9 cellular contexts compared by ENCODE assay signal in the genomic region with DNA sequence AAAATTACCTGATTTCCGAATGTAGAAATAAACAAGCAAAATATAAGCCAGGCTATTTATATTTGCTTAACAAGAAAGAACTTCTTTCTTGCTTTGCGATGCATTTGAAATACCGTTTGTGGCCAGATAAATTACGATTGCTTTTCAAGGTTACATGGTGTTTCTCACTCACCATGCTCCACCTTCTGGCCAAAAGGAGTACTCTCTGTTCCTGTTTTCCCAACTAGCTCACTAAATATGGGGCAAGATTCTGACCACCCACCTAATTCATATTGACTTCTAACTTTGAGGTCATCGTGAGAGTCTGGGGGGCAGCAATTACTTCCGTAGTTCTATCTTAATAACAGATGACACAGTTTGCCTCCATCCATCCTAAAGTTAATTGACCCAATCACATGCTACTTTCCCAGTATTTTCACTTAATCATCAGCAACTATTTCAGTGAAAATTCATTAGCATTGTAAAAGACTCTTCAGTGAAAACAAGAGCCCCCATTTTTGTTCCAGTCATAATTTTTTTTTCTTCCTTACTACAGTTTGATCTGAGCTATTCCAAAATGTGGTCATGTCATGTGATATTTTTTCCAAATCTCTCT. TPM values are rescaled to one million over a fixed set of nuclear protein-coding genes. Genes with fewer than 3 reads are reported as not detected.
DNase-seq lines count a peak whose midpoint lies in the region; ATAC-seq and TF ChIP-seq lines count a peak whose summit lies in the region.
"Had no signal": no experiment of that assay in that cellular context is flagged by ENCODE, and none has a peak within 500 bp of the region (broad histone marks: within the 10 kb centered on the region; RNA-seq: fewer than 3 reads in every experiment).

No MANE protein-coding gene starts in this region.

- H3K4me3 Mint-ChIP-seq in activated CD4-positive, alpha-beta memory T cell treated with anti-CD3 and anti-CD28 coated beads for 36 hours = no peak overlapping the region
- no peak overlapping the region for H3K4me3 Mint-ChIP-seq in progenitor cell of endocrine pancreas (ENCODE audit: low read depth)
- H3K4me3 Mint-ChIP-seq: stimulated activated naive CD8-positive, alpha-beta T cell treated with anti-CD3 and anti-CD28 coated beads, Interleukin-15, Interleukin-2, amounts not matched to agents 100 ng/mL and 50 ng/mL, for 24 hours had no signal

- DNase-seq in activated CD4-positive, alpha-beta T cell treated with anti-CD3 and anti-CD28 coated beads for 48 hours = peak; percentile 23
- no peak for DNase-seq in activated CD4-positive, alpha-beta T cell treated with anti-CD3 and anti-CD28 coated beads, Interleukin-2, amount 50 U/mL, for 1 hour
- DNase-seq in NCI-H226 (peak; percentile 8), Right ventricle myocardium superior (no peak), progenitor cell of endocrine pancreas (ENCODE audit: low spot score, unreplicated experiment) (peak; percentile 12)
- DNase-seq in activated CD4-positive, alpha-beta memory T cell treated with anti-CD3 and anti-CD28 coated beads for 36 hours = peak; percentile 16

- ATAC-seq in HG03108 (IDR thresholded peaks at IDR 0.05; ENCODE audit: unreplicated experiment) (peak; percentile 58), Right ventricle myocardium superior (ENCODE audit: poor library complexity) (peak; percentile 86), GM21528 (IDR thresholded peaks at IDR 0.05; ENCODE audit: low FRiP score, unreplicated experiment) (no peak)

- POLR2A ChIA-PET in activated CD4-positive, alpha-beta memory T cell treated with anti-CD3 and anti-CD28 coated beads for 36 hours (lab: Charles Lee) = no interaction called here

- peaks cover 4% of the 10 kb centered on the region for H3K4me1 Mint-ChIP-seq in activated CD4-positive, alpha-beta memory T cell treated with anti-CD3 and anti-CD28 coated beads for 36 hours (ENCODE audit: low read depth)
- peaks cover 11% of the 10 kb centered on the region for H3K4me1 Mint-ChIP-seq in progenitor cell of endocrine pancreas (ENCODE audit: low read depth)

- H3K36me3 Mint-ChIP-seq in activated CD4-positive, alpha-beta memory T cell treated with anti-CD3 and anti-CD28 coated beads for 36 hours = no peaks in the 10 kb centered on the region
- H3K36me3 Mint-ChIP-seq in progenitor cell of endocrine pancreas (ENCODE audit: insufficient read depth) = no peaks in the 10 kb centered on the region

- intact Hi-C loops in activated CD4-positive, alpha-beta memory T cell treated with anti-CD3 and anti-CD28 coated beads for 36 hours (cut with micrococcal nuclease) = loop anchor here (1.0 kb wide), 1 partner anchor 90 kb away; no protein-coding TSS in a partner anchor
- intact Hi-C loops in Right ventricle myocardium superior (cut with DNase I) = loop anchor here (5.0 kb wide), 1 partner anchor 86 kb away; no protein-coding TSS in a partner anchor

- no peaks in the 10 kb centered on the region for H3K9me3 Mint-ChIP-seq in activated CD4-positive, alpha-beta memory T cell treated with anti-CD3 and anti-CD28 coated beads for 36 hours
- no peaks in the 10 kb centered on the region for H3K9me3 Mint-ChIP-seq in progenitor cell of endocrine pancreas (ENCODE audit: low read depth)
- H3K9me3 Mint-ChIP-seq: stimulated activated naive CD8-positive, alpha-beta T cell treated with anti-CD3 and anti-CD28 coated beads, Interleukin-15, Interleukin-2, amounts not matched to agents 100 ng/mL and 50 ng/mL, for 24 hours had no signal

- H3K27me3 Mint-ChIP-seq in activated CD4-positive, alpha-beta memory T cell treated with anti-CD3 and anti-CD28 coated beads for 36 hours = peaks cover 8% of the 10 kb centered on the region
- H3K27me3 Mint-ChIP-seq in progenitor cell of endocrine pancreas = no peaks in the 10 kb centered on the region

- H3K27ac Mint-ChIP-seq in activated CD4-positive, alpha-beta memory T cell treated with anti-CD3 and anti-CD28 coated beads for 36 hours = no peak overlapping the region
- H3K27ac Mint-ChIP-seq in progenitor cell of endocrine pancreas = no peak overlapping the region
- H3K27ac Mint-ChIP-seq: stimulated activated naive CD8-positive, alpha-beta T cell treated with anti-CD3 and anti-CD28 coated beads, Interleukin-15, Interleukin-2, amounts not matched to agents 100 ng/mL and 50 ng/mL, for 24 hours had no signal

- TF ChIP-seq CTCF in progenitor cell of endocrine pancreas (IDR thresholded peaks at IDR 0.05; ENCODE audit: unreplicated experiment) = peak; percentile 82

- CTCF ChIA-PET in activated CD4-positive, alpha-beta memory T cell treated with anti-CD3 and anti-CD28 coated beads for 36 hours (lab: Charles Lee) = interaction anchor here (0.6 to 2.8 kb wide), 22 partner anchors 9 to 1570 kb away, joined by 3 to 30 read pairs (median 4); no protein-coding TSS in a partner anchor

RNA-seq across cellular contexts. Expression of a gene that starts 25.9 kb away (rescaled TPM):
- not detected for total RNA-seq in activated CD4-positive, alpha-beta memory T cell treated with anti-CD3 and anti-CD28 coated beads for 36 hours
- total RNA-seq in Right ventricle myocardium superior (1.3 TPM), progenitor cell of endocrine pancreas (8.1 and 9.1 TPM in 2 replicates)

Comparison
In these comparisons a context has a peak if more than half of its experiments do, and no peak if none do; other contexts are left out.
1. DNase-seq: peak in activated CD4-positive, alpha-beta T cell treated with anti-CD3 and anti-CD28 coated beads for 48 hours (single experiment), NCI-H226 (single experiment), activated CD4-positive, alpha-beta memory T cell treated with anti-CD3 and anti-CD28 coated beads for 36 hours (single experiment) and progenitor cell of endocrine pancreas (single experiment); none in activated CD4-positive, alpha-beta T cell treated with anti-CD3 and anti-CD28 coated beads, Interleukin-2, amount 50 U/mL, for 1 hour (single experiment) and Right ventricle myocardium superior (single experiment).